Comparison of ENCODE assay signal across 6 cellular contexts in genomic region chr3:88167173-88167572, GRCh38.
"Had no signal": no experiment of that assay in that cellular context is flagged by ENCODE, and none has a peak within 500 bp of the region (broad histone marks: within the 10 kb centered on the region; RNA-seq: fewer than 3 reads in every experiment).

No MANE protein-coding gene starts in this region.

- H3K27ac Mint-ChIP-seq: IgD-negative memory B cell had no signal

- H3K27me3 Mint-ChIP-seq: IgD-negative memory B cell had no signal

- H3K4me3 ChIP-seq: K562 had no signal

- H3K27ac ChIP-seq: HL-60 had no signal

- DNase-seq: KBM-7, KG1 had no signal

- ATAC-seq: HepG2, K562 had no signal

- H3K4me3 Mint-ChIP-seq: IgD-negative memory B cell had no signal

- H3K9me3 Mint-ChIP-seq: IgD-negative memory B cell had no signal
